In genomic region chr5:72749362-72749997, GRCh38 we compare ENCODE assay signal across 2 cellular contexts.
TF ChIP-seq lines count a peak whose summit lies in the region.

No MANE protein-coding gene starts in this region.

TF ChIP-seq in GM23338, 12 proteins besides CTCF, POLR2A, EP300 and RAD21 (continued from another document):
- TF ChIP-seq, protein P1, sequence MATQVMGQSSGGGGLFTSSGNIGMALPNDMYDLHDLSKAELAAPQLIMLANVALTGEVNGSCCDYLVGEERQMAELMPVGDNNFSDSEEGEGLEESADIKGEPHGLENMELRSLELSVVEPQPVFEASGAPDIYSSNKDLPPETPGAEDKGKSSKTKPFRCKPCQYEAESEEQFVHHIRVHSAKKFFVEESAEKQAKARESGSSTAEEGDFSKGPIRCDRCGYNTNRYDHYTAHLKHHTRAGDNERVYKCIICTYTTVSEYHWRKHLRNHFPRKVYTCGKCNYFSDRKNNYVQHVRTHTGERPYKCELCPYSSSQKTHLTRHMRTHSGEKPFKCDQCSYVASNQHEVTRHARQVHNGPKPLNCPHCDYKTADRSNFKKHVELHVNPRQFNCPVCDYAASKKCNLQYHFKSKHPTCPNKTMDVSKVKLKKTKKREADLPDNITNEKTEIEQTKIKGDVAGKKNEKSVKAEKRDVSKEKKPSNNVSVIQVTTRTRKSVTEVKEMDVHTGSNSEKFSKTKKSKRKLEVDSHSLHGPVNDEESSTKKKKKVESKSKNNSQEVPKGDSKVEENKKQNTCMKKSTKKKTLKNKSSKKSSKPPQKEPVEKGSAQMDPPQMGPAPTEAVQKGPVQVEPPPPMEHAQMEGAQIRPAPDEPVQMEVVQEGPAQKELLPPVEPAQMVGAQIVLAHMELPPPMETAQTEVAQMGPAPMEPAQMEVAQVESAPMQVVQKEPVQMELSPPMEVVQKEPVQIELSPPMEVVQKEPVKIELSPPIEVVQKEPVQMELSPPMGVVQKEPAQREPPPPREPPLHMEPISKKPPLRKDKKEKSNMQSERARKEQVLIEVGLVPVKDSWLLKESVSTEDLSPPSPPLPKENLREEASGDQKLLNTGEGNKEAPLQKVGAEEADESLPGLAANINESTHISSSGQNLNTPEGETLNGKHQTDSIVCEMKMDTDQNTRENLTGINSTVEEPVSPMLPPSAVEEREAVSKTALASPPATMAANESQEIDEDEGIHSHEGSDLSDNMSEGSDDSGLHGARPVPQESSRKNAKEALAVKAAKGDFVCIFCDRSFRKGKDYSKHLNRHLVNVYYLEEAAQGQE (IDR thresholded peaks at IDR 0.05; ENCODE audit: unreplicated experiment) = no peak
- TF ChIP-seq EZH2phosphoT487 (IDR thresholded peaks at IDR 0.05; ENCODE audit: unreplicated experiment) = no peak
TF ChIP-seq in GM23338: peak in this region for 0.

TF ChIP-seq in WTC11, 78 proteins besides CTCF, POLR2A, EP300 and RAD21 (continued from another document):
- TF ChIP-seq, protein P2, sequence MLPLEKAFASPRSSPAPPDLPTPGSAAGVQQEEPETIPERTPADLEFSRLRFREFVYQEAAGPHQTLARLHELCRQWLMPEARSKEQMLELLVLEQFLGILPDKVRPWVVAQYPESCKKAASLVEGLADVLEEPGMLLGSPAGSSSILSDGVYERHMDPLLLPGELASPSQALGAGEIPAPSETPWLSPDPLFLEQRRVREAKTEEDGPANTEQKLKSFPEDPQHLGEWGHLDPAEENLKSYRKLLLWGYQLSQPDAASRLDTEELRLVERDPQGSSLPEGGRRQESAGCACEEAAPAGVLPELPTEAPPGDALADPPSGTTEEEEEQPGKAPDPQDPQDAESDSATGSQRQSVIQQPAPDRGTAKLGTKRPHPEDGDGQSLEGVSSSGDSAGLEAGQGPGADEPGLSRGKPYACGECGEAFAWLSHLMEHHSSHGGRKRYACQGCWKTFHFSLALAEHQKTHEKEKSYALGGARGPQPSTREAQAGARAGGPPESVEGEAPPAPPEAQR (CRISPR knock-in tag; IDR thresholded peaks at IDR 0.05) = no peak
- TF ChIP-seq PREB (CRISPR knock-in tag; IDR thresholded peaks at IDR 0.05; ENCODE audit: borderline replicate concordance) (no peak), MLX (CRISPR knock-in tag; IDR thresholded peaks at IDR 0.05) (no peak)
